18 cellular contexts compared by ENCODE assay signal in the genomic region with DNA sequence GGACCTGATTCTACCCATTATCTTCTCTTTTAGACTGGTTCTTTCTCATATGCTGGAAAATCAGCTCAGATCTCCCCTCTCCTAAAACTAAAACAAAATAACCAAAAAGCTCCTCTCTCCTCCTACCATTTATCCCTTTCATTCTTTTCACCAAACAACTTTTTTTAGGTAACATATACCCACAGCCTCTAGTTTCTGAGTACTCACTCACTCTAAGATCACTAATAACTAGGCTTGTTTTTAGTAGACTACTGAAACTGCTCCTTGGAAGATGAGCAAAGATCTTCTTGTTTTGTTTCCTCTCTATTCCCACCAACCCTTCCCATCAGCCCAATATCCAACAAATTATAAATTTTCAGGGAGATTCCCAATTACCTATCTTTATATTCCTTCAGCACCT.
DNase-seq lines count a peak whose midpoint lies in the region; ATAC-seq and TF ChIP-seq lines count a peak whose summit lies in the region.
"Had no signal": no experiment of that assay in that cellular context is flagged by ENCODE, and none has a peak within 500 bp of the region (broad histone marks: within the 10 kb centered on the region; RNA-seq: fewer than 3 reads in every experiment).

No MANE protein-coding gene starts in this region.

- H3K4me3 Mint-ChIP-seq in activated T-cell treated with anti-CD3 and anti-CD28 coated beads, Interleukin-2, amount 50 U/mL, for 24 hours: no peak overlapping the region
- H3K4me3 Mint-ChIP-seq in CD4-positive, alpha-beta memory T cell: no peak overlapping the region
- H3K4me3 Mint-ChIP-seq in T-cell (no peak overlapping the region), mesothelial cell of epicardium (no peak overlapping the region)
- H3K4me3 Mint-ChIP-seq: H9 had no signal

- peak overlapping the region; percentile 22 for H3K27ac Mint-ChIP-seq in activated T-cell treated with anti-CD3 and anti-CD28 coated beads, Interleukin-2, amount 50 U/mL, for 24 hours
- H3K27ac Mint-ChIP-seq in CD4-positive, alpha-beta memory T cell: peak overlapping the region; percentile 24 to 95 (median 69)
- H3K27ac Mint-ChIP-seq in T-cell: peak overlapping the region; percentile 87 to 89
- peak overlapping the region; percentile 93 for H3K27ac Mint-ChIP-seq in mesothelial cell of epicardium
- H3K27ac Mint-ChIP-seq: H9 had no signal

- no peak overlapping the region for H3K27ac ChIP-seq in CD4-positive, alpha-beta memory T cell (ENCODE audit: low read depth, low read length)
- H3K27ac ChIP-seq: A549; BLaER1 treated with 17β-estradiol and CSF1 and Interleukin-3, amounts not matched to agents 10 nM and 100 nM; Peyer's patch had no signal

- POLR2A ChIA-PET in CD4-positive, alpha-beta memory T cell (lab: Charles Lee; ENCODE audit: partially characterized antibody): no interaction called here
- POLR2A ChIA-PET in T-cell (lab: Charles Lee): no interaction called here

- peaks cover 38% of the 10 kb centered on the region for H3K4me1 ChIP-seq in CD4-positive, alpha-beta memory T cell (ENCODE audit: insufficient read depth, low read length)
- H3K4me1 ChIP-seq: Caco-2, Peyer's patch had no signal

- no peaks in the 10 kb centered on the region for H3K9me3 Mint-ChIP-seq in activated T-cell treated with anti-CD3 and anti-CD28 coated beads, Interleukin-2, amount 50 U/mL, for 24 hours
- H3K9me3 Mint-ChIP-seq in CD4-positive, alpha-beta memory T cell: no peaks in the 10 kb centered on the region
- H3K9me3 Mint-ChIP-seq in T-cell (no peaks in the 10 kb centered on the region), mesothelial cell of epicardium (no peaks in the 10 kb centered on the region)
- H3K9me3 Mint-ChIP-seq: H9 had no signal

- no peaks in the 10 kb centered on the region for H3K27me3 Mint-ChIP-seq in activated T-cell treated with anti-CD3 and anti-CD28 coated beads, Interleukin-2, amount 50 U/mL, for 24 hours
- H3K27me3 Mint-ChIP-seq in CD4-positive, alpha-beta memory T cell: no peaks in the 10 kb centered on the region
- H3K27me3 Mint-ChIP-seq in T-cell (no peaks in the 10 kb centered on the region), mesothelial cell of epicardium (ENCODE audit: low read depth) (no peaks in the 10 kb centered on the region)

- peaks cover 57% of the 10 kb centered on the region for H3K4me1 Mint-ChIP-seq in activated T-cell treated with anti-CD3 and anti-CD28 coated beads, Interleukin-2, amount 50 U/mL, for 24 hours (ENCODE audit: low read depth)
- peaks cover 43 to 64% (median 58%) of the 10 kb centered on the region in 4 donors for H3K4me1 Mint-ChIP-seq in CD4-positive, alpha-beta memory T cell
- peaks cover 42 to 67% (median 60%) of the 10 kb centered on the region in 3 donors for H3K4me1 Mint-ChIP-seq in T-cell
- H3K4me1 Mint-ChIP-seq in mesothelial cell of epicardium: peaks cover 69% of the 10 kb centered on the region

- no peak for TF ChIP-seq CTCF in mesothelial cell of epicardium (IDR thresholded peaks at IDR 0.05; ENCODE audit: unreplicated experiment)

- DNase-seq in activated T-cell treated with anti-CD3 and anti-CD28 coated beads, Interleukin-2, amount 50 U/mL, for 24 hours: no peak
- no peak for DNase-seq in activated T-cell treated with anti-CD3 and anti-CD28 coated beads, Interleukin-2, amount 50 U/mL, for 48 hours
- DNase-seq in CD4-positive, alpha-beta memory T cell: no peak
- DNase-seq in T-cell (no peak), mesothelial cell of epicardium (ENCODE audit: low spot score in 2 of 2, unreplicated experiment in 2 of 2) (no peak), cerebellum (ENCODE audit: low spot score) (no peak)
- DNase-seq: Caco-2, DMS153, H9, MG63, NCI-H1092 treated with DMSO at 0.1 percent for 48 hours, NCI-H226, NCI-H524 treated with DMSO at 0.1 percent for 48 hours, Peyer's patch had no signal

- H3K27me3 ChIP-seq in CD4-positive, alpha-beta memory T cell (ENCODE audit: insufficient read depth, low read length): no peaks in the 10 kb centered on the region
- H3K27me3 ChIP-seq: MG63, Peyer's patch had no signal

- no peak overlapping the region for H3K4me3 ChIP-seq in CD4-positive, alpha-beta memory T cell (ENCODE audit: low read length in 2 of 2)
- H3K4me3 ChIP-seq: A549; BLaER1 treated with 17β-estradiol and CSF1 and Interleukin-3, amounts not matched to agents 10 nM and 100 nM; MG63; Peyer's patch had no signal

- H3K36me3 ChIP-seq in CD4-positive, alpha-beta memory T cell (ENCODE audit: insufficient read depth, low read length): no peaks in the 10 kb centered on the region
- H3K36me3 ChIP-seq: BLaER1 treated with 17β-estradiol and CSF1 and Interleukin-3, amounts not matched to agents 10 nM and 100 nM; MG63; Peyer's patch had no signal

- H3K36me3 Mint-ChIP-seq in activated T-cell treated with anti-CD3 and anti-CD28 coated beads, Interleukin-2, amount 50 U/mL, for 24 hours (ENCODE audit: low read depth): peaks cover 8% of the 10 kb centered on the region
- peaks cover 6 to 9% of the 10 kb centered on the region in 2 donors for H3K36me3 Mint-ChIP-seq in CD4-positive, alpha-beta memory T cell
- H3K36me3 Mint-ChIP-seq in T-cell: peaks cover 16% of the 10 kb centered on the region
- no peaks in the 10 kb centered on the region for H3K36me3 Mint-ChIP-seq in mesothelial cell of epicardium

- CTCF ChIA-PET in CD4-positive, alpha-beta memory T cell (lab: Charles Lee; ENCODE audit: partially characterized antibody): no interaction called here
- CTCF ChIA-PET in T-cell (lab: Charles Lee): no interaction called here

- intact Hi-C loops in CD4-positive, alpha-beta memory T cell (cut with micrococcal nuclease): no loop called here

- no peak for ATAC-seq in T-cell (replicated peaks in 1 of 4)
- no peak for ATAC-seq in SK-N-SH treated with all-trans-retinoic acid at 6 μM for 48 hours
- ATAC-seq: A549, Right ventricle myocardium inferior had no signal

- no peaks in the 10 kb centered on the region for H3K9me3 ChIP-seq in CD4-positive, alpha-beta memory T cell (ENCODE audit: control insufficient read depth in 1 of 2, low read length in 2 of 2)
- H3K9me3 ChIP-seq: A549; BLaER1 treated with 17β-estradiol and CSF1 and Interleukin-3, amounts not matched to agents 10 nM and 100 nM; Caco-2; MG63; Peyer's patch had no signal

TF ChIP-seq in SK-N-SH treated with all-trans-retinoic acid at 6 μM for 48 hours, 23 proteins besides CTCF, POLR2A, EP300 and RAD21:
- no peak for TF ChIP-seq ZNF565 (CRISPR knock-in tag; conservative IDR thresholded peaks at IDR 0.05; ENCODE audit: low read depth)
- TF ChIP-seq ARNTL (CRISPR knock-in tag; IDR thresholded peaks at IDR 0.05; ENCODE audit: borderline replicate concordance, low read depth): no peak
- TF ChIP-seq, protein P1, sequence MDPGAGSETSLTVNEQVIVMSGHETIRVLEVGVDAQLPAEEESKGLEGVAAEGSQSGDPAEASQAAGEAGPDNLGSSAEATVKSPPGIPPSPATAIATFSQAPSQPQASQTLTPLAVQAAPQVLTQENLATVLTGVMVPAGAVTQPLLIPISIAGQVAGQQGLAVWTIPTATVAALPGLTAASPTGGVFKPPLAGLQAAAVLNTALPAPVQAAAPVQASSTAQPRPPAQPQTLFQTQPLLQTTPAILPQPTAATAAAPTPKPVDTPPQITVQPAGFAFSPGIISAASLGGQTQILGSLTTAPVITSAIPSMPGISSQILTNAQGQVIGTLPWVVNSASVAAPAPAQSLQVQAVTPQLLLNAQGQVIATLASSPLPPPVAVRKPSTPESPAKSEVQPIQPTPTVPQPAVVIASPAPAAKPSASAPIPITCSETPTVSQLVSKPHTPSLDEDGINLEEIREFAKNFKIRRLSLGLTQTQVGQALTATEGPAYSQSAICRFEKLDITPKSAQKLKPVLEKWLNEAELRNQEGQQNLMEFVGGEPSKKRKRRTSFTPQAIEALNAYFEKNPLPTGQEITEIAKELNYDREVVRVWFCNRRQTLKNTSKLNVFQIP (CRISPR knock-in tag; IDR thresholded peaks at IDR 0.05; ENCODE audit: borderline replicate concordance, low read depth): no peak
- no peak for TF ChIP-seq ZNF8 (CRISPR knock-in tag; IDR thresholded peaks at IDR 0.05)

Comparison
In these comparisons a context has a peak if more than half of its experiments do, and no peak if none do; other contexts are left out.
1. H3K27ac Mint-ChIP-seq: peak in every context shown above with its lines; median percentile 93 in mesothelial cell of epicardium; 88 in T-cell; 69 in CD4-positive, alpha-beta memory T cell; 22 in activated T-cell treated with anti-CD3 and anti-CD28 coated beads, Interleukin-2, amount 50 U/mL, for 24 hours.